ENCODE assay signal across 8 cellular contexts in the genomic region with DNA sequence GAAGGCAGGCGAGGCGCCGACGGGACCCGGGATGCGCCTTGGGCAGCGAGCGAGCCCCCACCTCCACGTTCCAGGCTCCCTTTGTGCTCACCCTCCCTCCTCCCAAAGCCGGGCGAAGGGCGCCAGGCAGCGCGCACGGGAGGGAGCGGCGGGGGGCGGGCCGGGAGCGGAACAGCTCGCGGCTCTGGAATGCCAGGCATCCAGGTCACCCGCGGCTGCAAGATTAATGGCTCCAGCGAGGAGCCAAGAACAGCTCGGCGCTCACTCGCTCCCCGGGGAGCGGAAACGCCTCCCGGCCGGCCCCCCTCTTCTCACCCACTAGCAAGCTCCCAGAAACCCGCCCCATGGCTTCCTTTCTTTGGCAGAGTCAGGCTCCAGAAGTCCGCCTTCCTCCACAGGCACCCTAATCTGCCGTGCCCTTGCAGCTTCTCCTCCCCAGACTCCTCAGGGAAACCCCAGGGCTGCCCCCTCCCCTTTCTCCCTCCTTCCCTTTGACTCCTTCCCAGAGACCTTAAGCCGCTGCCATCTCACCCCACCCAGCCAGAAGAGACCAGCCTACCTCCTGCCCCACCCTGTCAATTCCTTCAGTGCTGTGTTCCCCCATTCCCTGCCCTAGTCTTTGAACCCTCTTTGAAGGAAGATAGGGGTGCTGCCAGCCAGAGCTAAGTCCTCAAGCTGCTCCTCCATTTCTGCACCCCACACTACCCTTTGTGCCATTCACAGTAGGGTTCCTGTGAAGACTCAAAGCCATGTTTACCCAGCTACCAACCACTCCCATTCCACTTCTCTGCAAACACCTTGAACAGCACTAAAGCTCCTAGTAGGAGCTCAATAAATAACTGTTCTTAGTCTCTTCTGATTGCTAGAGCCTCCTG. TPM values are rescaled to one million over a fixed set of nuclear protein-coding genes. Genes with fewer than 3 reads are reported as not detected.
A peak's percentile ranks its signal among the peaks of the same experiment; 100 is the strongest.
DNase-seq lines count a peak whose midpoint lies in the region; ATAC-seq and TF ChIP-seq lines count a peak whose summit lies in the region.

No MANE protein-coding gene starts in this region.

- H3K27ac ChIP-seq in dorsolateral prefrontal cortex = peak overlapping the region; percentile 80 to 100 (median 100)

- DNase-seq in AG20443 (ENCODE audit: low spot score) (peak; percentile 94), HEK293T (ENCODE audit: extremely low spot score) (peak; percentile 69), SW 1271 (lab: John Stamatoyannopoulos, UW) (peak; percentile 83 to 91), dorsolateral prefrontal cortex (peak; percentile 40 to 85 (median 82)), left kidney (ENCODE audit: low read depth, low spot score) (peak; percentile 98)
- peak; percentile 26 for DNase-seq in stimulated activated CD4-positive, alpha-beta T cell treated with anti-CD3 and anti-CD28 coated beads, Interleukin-4, amount 100 ng/mL, for 24 hours

- CTCF ChIA-PET in HEK293T (lab: Yijun Ruan, JAX) = interaction anchor here (0.7 to 2.6 kb wide), 5 partner anchors 10 to 56 kb away, joined by 3 to 13 read pairs (median 3); no protein-coding TSS in a partner anchor

- peak overlapping the region in 57 of 59 donors; percentile 11 to 60 (median 42) for H3K4me3 ChIP-seq in dorsolateral prefrontal cortex

- no peak for ATAC-seq in HG02759 (IDR thresholded peaks at IDR 0.05; ENCODE audit: unreplicated experiment)
- no peak for ATAC-seq in HG03196 (IDR thresholded peaks at IDR 0.05; ENCODE audit: unreplicated experiment)

- intact Hi-C loops in dorsolateral prefrontal cortex (cut with DNase I) = no loop called here

- POLR2A ChIA-PET in HEK293T (lab: Yijun Ruan, JAX) = interaction anchor here (0.9 to 4.7 kb wide), 6 partner anchors 10 to 122 kb away, joined by 3 to 41 read pairs (median 4); a partner anchor contains a TSS

- peak in 5 of 56 donors; percentile 14 to 31 (median 16) for TF ChIP-seq CTCF in dorsolateral prefrontal cortex (IDR thresholded peaks at IDR 0.05 in 54 of 56, conservative IDR thresholded peaks at IDR 0.05 in 2 of 56; ENCODE audit: low read depth in 1 of 56, partially characterized antibody in 56 of 56)

- H3K27me3 ChIP-seq in dorsolateral prefrontal cortex = no peaks in the 10 kb centered on the region

TF ChIP-seq in HEK293T, 16 proteins besides CTCF, POLR2A, EP300 and RAD21:
- TF ChIP-seq, protein P1, sequence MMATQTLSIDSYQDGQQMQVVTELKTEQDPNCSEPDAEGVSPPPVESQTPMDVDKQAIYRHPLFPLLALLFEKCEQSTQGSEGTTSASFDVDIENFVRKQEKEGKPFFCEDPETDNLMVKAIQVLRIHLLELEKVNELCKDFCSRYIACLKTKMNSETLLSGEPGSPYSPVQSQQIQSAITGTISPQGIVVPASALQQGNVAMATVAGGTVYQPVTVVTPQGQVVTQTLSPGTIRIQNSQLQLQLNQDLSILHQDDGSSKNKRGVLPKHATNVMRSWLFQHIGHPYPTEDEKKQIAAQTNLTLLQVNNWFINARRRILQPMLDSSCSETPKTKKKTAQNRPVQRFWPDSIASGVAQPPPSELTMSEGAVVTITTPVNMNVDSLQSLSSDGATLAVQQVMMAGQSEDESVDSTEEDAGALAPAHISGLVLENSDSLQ (IDR thresholded peaks at IDR 0.05) = peak; percentile 57
- TF ChIP-seq NFRKB (IDR thresholded peaks at IDR 0.05) = no peak
- no peak for TF ChIP-seq SP1 (IDR thresholded peaks at IDR 0.05)
- no peak for TF ChIP-seq L3MBTL2 (conservative IDR thresholded peaks at IDR 0.05)

RNA-seq across cellular contexts. Expression of a gene that starts 9.9 kb away (rescaled TPM):
- total RNA-seq in dorsolateral prefrontal cortex = 100 to 1,000 TPM in 24 of 120 experiments, 10 to 100 TPM in 96; 43.1 to 220 (median 75.3) TPM

Comparison
In these comparisons a context has a peak if more than half of its experiments do, and no peak if none do; other contexts are left out.
1. DNase-seq: peak in every context shown above with its lines; median percentile 98 in left kidney; 94 in AG20443; 87 in SW 1271; 82 in dorsolateral prefrontal cortex; 69 in HEK293T; 26 in stimulated activated CD4-positive, alpha-beta T cell treated with anti-CD3 and anti-CD28 coated beads, Interleukin-4, amount 100 ng/mL, for 24 hours.